ENCODE assay signal across 20 cellular contexts in genomic region chr15:41911691-41912345, GRCh38. TPM values are rescaled to one million over a fixed set of nuclear protein-coding genes. Genes with fewer than 3 reads are reported as not detected.
DNase-seq lines count a peak whose midpoint lies in the region; ATAC-seq and TF ChIP-seq lines count a peak whose summit lies in the region.
"Had no signal": no experiment of that assay in that cellular context is flagged by ENCODE, and none has a peak within 500 bp of the region (broad histone marks: within the 10 kb centered on the region; RNA-seq: fewer than 3 reads in every experiment).

No MANE protein-coding gene starts in this region.

- no peaks in the 10 kb centered on the region for H3K9me3 ChIP-seq in CD4-positive, alpha-beta memory T cell (ENCODE audit: control insufficient read depth in 1 of 2, low read length in 2 of 2)
- no peaks in the 10 kb centered on the region for H3K9me3 ChIP-seq in body of pancreas
- no peaks in the 10 kb centered on the region for H3K9me3 ChIP-seq in neuronal stem cell (replicated peaks in 1 of 2; ENCODE audit: control insufficient read depth in 2 of 2, insufficient read depth in 1 of 2, low read depth in 1 of 2, low read length in 2 of 2)
- H3K9me3 ChIP-seq in thyroid gland, result no peaks in the 10 kb centered on the region
- H3K9me3 ChIP-seq: HAP-1 had no signal

- TF ChIP-seq POLR2A in body of pancreas (IDR thresholded peaks at IDR 0.05) (peak in 1 of 3 donors; percentile 7), thyroid gland (IDR thresholded peaks at IDR 0.05) (no peak)

- H4K91ac ChIP-seq in neuronal stem cell (ENCODE audit: low read depth, low read length, poor library complexity), result peak overlapping the region; percentile 15

- H3K27me3 Mint-ChIP-seq in CD4-positive, alpha-beta memory T cell, result no peaks in the 10 kb centered on the region
- H3K27me3 Mint-ChIP-seq: B cell, type B pancreatic cell had no signal

- no peaks in the 10 kb centered on the region for H3K4me1 ChIP-seq in CD4-positive, alpha-beta memory T cell (ENCODE audit: insufficient read depth, low read length)
- H3K4me1 ChIP-seq in body of pancreas (peaks cover 83% of the 10 kb centered on the region), neuronal stem cell (ENCODE audit: control insufficient read depth in 2 of 2, insufficient read depth in 1 of 2, low read depth in 1 of 2, low read length in 2 of 2) (no peaks in the 10 kb centered on the region), thyroid gland (peaks cover 0 to 1% of the 10 kb centered on the region in 2 donors)
- H3K4me1 ChIP-seq: HAP-1 had no signal

- H3K4me1 Mint-ChIP-seq in CD4-positive, alpha-beta memory T cell, result peaks cover 0 to 13% (median 3%) of the 10 kb centered on the region in 4 donors

- no peak overlapping the region for H2BK5ac ChIP-seq in neuronal stem cell (ENCODE audit: low read length)

- H2AFZ ChIP-seq in neuronal stem cell (ENCODE audit: low read length), result no peak overlapping the region

- no peak overlapping the region for H3K27ac ChIP-seq in CD4-positive, alpha-beta memory T cell (ENCODE audit: low read depth, low read length)
- H3K27ac ChIP-seq in body of pancreas (peak overlapping the region in 3 of 4 donors; percentile 59 to 85 (median 82)), neuronal stem cell (replicated peaks; ENCODE audit: low read length) (no peak overlapping the region), thyroid gland (no peak overlapping the region)

- peak overlapping the region; percentile 42 for H2AK5ac ChIP-seq in neuronal stem cell (ENCODE audit: low read depth, low read length)

- H3K36me3 ChIP-seq in CD4-positive, alpha-beta memory T cell (ENCODE audit: insufficient read depth, low read length), result peaks cover 27% of the 10 kb centered on the region
- H3K36me3 ChIP-seq in body of pancreas (replicated peaks in 1 of 2; ENCODE audit: insufficient read depth in 1 of 2, low read depth in 2 of 2) (peaks cover 0 to 4% of the 10 kb centered on the region in 2 donors), neuronal stem cell (replicated peaks in 1 of 2; ENCODE audit: control insufficient read depth in 2 of 2, insufficient read depth in 2 of 2, low read length in 2 of 2) (peaks cover 6 to 16% of the 10 kb centered on the region in 2 donors), thyroid gland (peaks cover 17 to 22% of the 10 kb centered on the region in 2 donors)

- no peak overlapping the region for H3K4me2 ChIP-seq in neuronal stem cell (ENCODE audit: insufficient read depth, low read length, poor library complexity, severe bottlenecking)

- CTCF ChIA-PET in CD4-positive, alpha-beta memory T cell (lab: Charles Lee; ENCODE audit: partially characterized antibody), result interaction anchor here (1.5 kb wide), 1 partner anchor 138 kb away, joined by 5 read pairs; the partner anchor contains the start of gene MAPKBP1

- WGBS in body of pancreas, 2 donors, result 20 to 49% methylated on average over 3 to 14 of the region's 14 CpGs
- WGBS in neuronal stem cell (ENCODE audit: extremely low coverage in 2 of 2, insufficient read length in 2 of 2, insufficient replicate concordance in 1 of 2), 2 donors, result no CpG with 5 or more reads among the region's 14 CpGs
- 79 to 91% methylated on average over 10 to 14 of the region's 14 CpGs for WGBS in thyroid gland, 2 donors

- H3K4me3 Mint-ChIP-seq in CD4-positive, alpha-beta memory T cell, result no peak overlapping the region
- H3K4me3 Mint-ChIP-seq: B cell, type B pancreatic cell had no signal

- H2BK12ac ChIP-seq in neuronal stem cell (ENCODE audit: low read length), result no peak overlapping the region

- H3K27ac Mint-ChIP-seq in CD4-positive, alpha-beta memory T cell, result peak overlapping the region in 4 of 7 donors; percentile 13 to 70 (median 46)
- H3K27ac Mint-ChIP-seq: B cell, type B pancreatic cell had no signal

- intact Hi-C loops in CD4-positive, alpha-beta memory T cell (cut with micrococcal nuclease), result no loop called here
- intact Hi-C loops in body of pancreas (cut with DNase I), result no loop called here
- intact Hi-C loops in thyroid gland (cut with DNase I), result no loop called here

- no peak overlapping the region for H2BK120ac ChIP-seq in neuronal stem cell (ENCODE audit: low read depth, low read length)

- H3K9me3 Mint-ChIP-seq in CD4-positive, alpha-beta memory T cell, result no peaks in the 10 kb centered on the region
- H3K9me3 Mint-ChIP-seq: type B pancreatic cell had no signal

- no peaks in the 10 kb centered on the region for H3K79me1 ChIP-seq in neuronal stem cell (ENCODE audit: low read depth, low read length)

- peak overlapping the region; percentile 80 for H3K4ac ChIP-seq in neuronal stem cell (ENCODE audit: low read length)

- DNase-seq in NCI-H2171 treated with DMSO at 0.1 percent for 48 hours (lab: John Stamatoyannopoulos, UW) (peak; percentile 11), NCI-H2171 (lab: John Stamatoyannopoulos, UW) (no peak), body of pancreas (peak; percentile 24 to 89 (median 65)), neuronal stem cell (ENCODE audit: low spot score) (no peak), thyroid gland (no peak)
- no peak for DNase-seq in CD4-positive, alpha-beta memory T cell
- no peak for DNase-seq in stimulated activated CD4-positive, alpha-beta T cell treated with anti-CD3 and anti-CD28 coated beads, Interleukin-4, amount 100 ng/mL, for 1 hour
- DNase-seq: activated effector memory CD4-positive, alpha-beta T cell treated with Interleukin-2 at 50 U/mL for 16 hours; DMS 273 treated with DMSO at 0.1 percent for 48 hours; GDM1; Kasumi-1; NCI-H1092 treated with DMSO at 0.1 percent for 48 hours; NCI-H2081; NCI-H774; stimulated activated naive CD4-positive, alpha-beta T cell treated with Interleukin-2 at 50 U/mL for 16 hours had no signal

- no peaks in the 10 kb centered on the region for H3K27me3 ChIP-seq in CD4-positive, alpha-beta memory T cell (ENCODE audit: insufficient read depth, low read length)
- no peaks in the 10 kb centered on the region for H3K27me3 ChIP-seq in body of pancreas
- no peaks in the 10 kb centered on the region for H3K27me3 ChIP-seq in neuronal stem cell (ENCODE audit: control insufficient read depth in 3 of 3, insufficient read depth in 3 of 3, low read depth in 1 of 3, low read length in 3 of 3)
- H3K27me3 ChIP-seq in thyroid gland, result no peaks in the 10 kb centered on the region

- ATAC-seq in body of pancreas (peak; percentile 82), GM21515 (IDR thresholded peaks at IDR 0.05; ENCODE audit: unreplicated experiment) (no peak)
- ATAC-seq: sciatic nerve had no signal

- H3K14ac ChIP-seq in neuronal stem cell (ENCODE audit: low read length), result peak overlapping the region; percentile 17

- H4K8ac ChIP-seq in neuronal stem cell (ENCODE audit: low read depth, low read length), result no peak overlapping the region

- H3K36me3 Mint-ChIP-seq in CD4-positive, alpha-beta memory T cell, result peaks cover 28 to 65% of the 10 kb centered on the region in 2 donors

- peak overlapping the region; percentile 55 for H3K18ac ChIP-seq in neuronal stem cell (ENCODE audit: low read length)

- H3K4me3 ChIP-seq in CD4-positive, alpha-beta memory T cell (ENCODE audit: low read length in 2 of 2), result no peak overlapping the region
- no peak overlapping the region for H3K4me3 ChIP-seq in body of pancreas
- H3K4me3 ChIP-seq in neuronal stem cell (ENCODE audit: low read length in 2 of 2), result no peak overlapping the region
- no peak overlapping the region for H3K4me3 ChIP-seq in thyroid gland (replicated peaks in 1 of 3)
- H3K4me3 ChIP-seq: HAP-1 had no signal

- no peak overlapping the region for H3K9ac ChIP-seq in neuronal stem cell (ENCODE audit: low read depth, low read length, poor library complexity)

- TF ChIP-seq CTCF in body of pancreas (IDR thresholded peaks at IDR 0.05), result peak in 1 of 7 experiments; percentile 3
- TF ChIP-seq CTCF in thyroid gland (IDR thresholded peaks at IDR 0.05), result no peak

- H2BK15ac ChIP-seq in neuronal stem cell (ENCODE audit: low read length), result no peak overlapping the region

- peak overlapping the region; percentile 70 for H3K23ac ChIP-seq in neuronal stem cell (ENCODE audit: low read depth, low read length, poor library complexity)

- POLR2A ChIA-PET in CD4-positive, alpha-beta memory T cell (lab: Charles Lee; ENCODE audit: partially characterized antibody), result no interaction called here

RNA-seq across cellular contexts. Expression of gene SPTBN5, which starts 18.0 kb away (rescaled TPM):
- total RNA-seq in CD4-positive, alpha-beta memory T cell, result 1 to 10 TPM; 2.4 to 2.7 TPM
- under 1 TPM in 1 of 2 donors, not detected in 1; 0.03 TPM for polyA plus RNA-seq in CD4-positive, alpha-beta memory T cell
- total RNA-seq in body of pancreas (1 to 10 TPM in 1 of 2 donors, under 1 TPM in 1; 0.52 to 3.0 TPM), thyroid gland (1 to 10 TPM in 3 of 4 donors, under 1 TPM in 1; 0.40 to 2.5 (median 1.8) TPM)
- 0.08 TPM for polyA plus RNA-seq in neuronal stem cell (2013, experiment 1 of 2)
- polyA plus RNA-seq in neuronal stem cell (2013, experiment 2 of 2), result 0.14 TPM

Comparison
In these comparisons a context has a peak if more than half of its experiments do, and no peak if none do; other contexts are left out.
1. DNase-seq: peak in NCI-H2171 treated with DMSO at 0.1 percent for 48 hours (single experiment) and body of pancreas (4 of 4); none in NCI-H2171 (single experiment), CD4-positive, alpha-beta memory T cell (0 of 5), neuronal stem cell (single experiment), stimulated activated CD4-positive, alpha-beta T cell treated with anti-CD3 and anti-CD28 coated beads, Interleukin-4, amount 100 ng/mL, for 1 hour (single experiment) and thyroid gland (0 of 2).
2. H3K27ac ChIP-seq: peak in body of pancreas (3 of 4); none in CD4-positive, alpha-beta memory T cell (single experiment), neuronal stem cell (single experiment) and thyroid gland (0 of 3).